Comparison of ENCODE assay signal across 15 cellular contexts in the genomic region with DNA sequence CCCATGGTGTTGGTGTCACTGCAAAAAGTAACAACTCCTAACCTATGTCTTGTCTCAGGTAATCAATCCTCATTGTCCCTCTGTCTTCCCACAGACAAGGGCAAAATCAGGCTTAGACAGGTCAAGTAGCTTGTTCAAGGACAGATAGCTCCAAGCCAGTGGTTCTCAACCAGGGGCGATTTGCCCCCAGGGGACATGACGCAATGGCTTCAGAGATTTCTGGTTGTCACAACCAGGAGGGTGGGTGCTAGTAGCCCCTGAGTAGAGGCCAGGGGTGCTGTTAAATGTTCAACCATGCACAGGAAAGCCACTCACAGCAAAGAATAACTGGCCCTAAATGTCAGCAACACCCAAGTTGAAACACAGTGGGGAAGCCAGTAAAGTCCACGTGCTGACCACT.
"Had no signal": no experiment of that assay in that cellular context is flagged by ENCODE, and none has a peak within 500 bp of the region (broad histone marks: within the 10 kb centered on the region; RNA-seq: fewer than 3 reads in every experiment).

No MANE protein-coding gene starts in this region.

- H3K9me3 ChIP-seq: ascending aorta, heart left ventricle, ovary, tibial artery had no signal

- H3K27ac ChIP-seq: ascending aorta, cardiac muscle cell, heart left ventricle, ovary, tibial artery, VCaP had no signal

- H3K27me3 ChIP-seq: ascending aorta, ovary, tibial artery had no signal

- H3K4me3 ChIP-seq: ascending aorta, cardiac muscle cell, heart left ventricle, ovary, tibial artery had no signal

- H3K4me1 ChIP-seq: ascending aorta had no signal

- H3K27me3 Mint-ChIP-seq: activated CD4-positive, alpha-beta T cell treated with anti-CD3 and anti-CD28 coated beads for 36 hours; activated CD8-positive, alpha-beta T cell treated with anti-CD3 and anti-CD28 coated beads for 36 hours had no signal

- H3K27ac Mint-ChIP-seq: activated CD8-positive, alpha-beta T cell treated with anti-CD3 and anti-CD28 coated beads for 36 hours; activated T-cell treated with anti-CD3 and anti-CD28 coated beads, Interleukin-2, amount 50 U/mL, for 72 hours had no signal

- DNase-seq: activated CD4-positive, alpha-beta T cell treated with anti-CD3 and anti-CD28 coated beads for 36 hours; activated CD8-positive, alpha-beta memory T cell treated with anti-CD3 and anti-CD28 coated beads, Interleukin-2, amount 50 U/mL, for 4 hours; activated CD8-positive, alpha-beta T cell treated with anti-CD3 and anti-CD28 coated beads for 36 hours; activated naive CD4-positive, alpha-beta T cell; activated T-cell treated with anti-CD3 and anti-CD28 coated beads, Interleukin-2, amount 50 U/mL, for 72 hours; heart left ventricle; mesendoderm; ovary; stimulated activated CD4-positive, alpha-beta T cell treated with anti-CD3 and anti-CD28 coated beads, Interleukin-4, amount 100 ng/mL, for 24 hours; T1000; tibial artery had no signal

- H3K4me3 Mint-ChIP-seq: activated CD4-positive, alpha-beta T cell treated with anti-CD3 and anti-CD28 coated beads for 36 hours; activated CD8-positive, alpha-beta T cell treated with anti-CD3 and anti-CD28 coated beads for 36 hours; activated T-cell treated with anti-CD3 and anti-CD28 coated beads, Interleukin-2, amount 50 U/mL, for 72 hours; neural crest cell had no signal

- H3K36me3 ChIP-seq: cardiac muscle cell, ovary had no signal

- H3K9me3 Mint-ChIP-seq: activated CD8-positive, alpha-beta T cell treated with anti-CD3 and anti-CD28 coated beads for 36 hours; activated T-cell treated with anti-CD3 and anti-CD28 coated beads, Interleukin-2, amount 50 U/mL, for 72 hours; neural crest cell had no signal
